18 cellular contexts compared by ENCODE assay signal in the genomic region with DNA sequence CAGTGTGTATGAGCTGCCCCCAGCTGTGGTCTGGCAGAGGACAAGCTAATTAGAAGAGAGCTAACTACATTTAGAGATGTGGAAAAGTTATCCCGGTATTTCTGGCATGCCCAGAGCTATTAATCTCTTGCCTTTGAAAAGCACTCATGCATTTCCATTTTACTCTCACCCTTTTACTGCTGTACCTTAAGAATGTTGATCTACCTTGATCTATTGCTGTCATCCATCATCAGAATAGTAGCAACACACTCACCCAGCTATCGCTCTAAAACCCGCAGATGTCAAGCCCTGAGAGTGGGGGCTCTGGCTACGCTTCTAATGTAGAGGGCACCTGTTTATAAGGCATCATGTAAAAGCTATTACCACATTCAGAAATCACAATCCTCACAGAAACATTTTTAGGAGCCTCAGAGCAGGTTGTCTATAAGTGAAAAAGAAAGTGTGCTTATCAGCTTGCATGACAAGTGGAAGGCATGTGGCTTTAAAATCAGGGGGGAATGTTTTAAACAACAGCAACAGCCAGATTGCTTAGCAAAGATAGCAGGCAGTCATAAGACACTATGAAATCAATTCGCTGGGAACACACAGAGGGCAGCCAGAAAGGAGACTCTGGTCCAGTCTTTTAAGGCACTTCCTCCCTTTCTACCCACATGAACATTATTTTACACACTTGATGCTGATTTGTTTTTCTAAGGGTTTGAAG.
DNase-seq lines count a peak whose midpoint lies in the region; ATAC-seq, FAIRE-seq and TF ChIP-seq lines count a peak whose summit lies in the region.
"Had no signal": no experiment of that assay in that cellular context is flagged by ENCODE, and none has a peak within 500 bp of the region (broad histone marks: within the 10 kb centered on the region; RNA-seq: fewer than 3 reads in every experiment).

No MANE protein-coding gene starts in this region.

- 77% methylated on average over 4 of the region's 5 CpGs for WGBS in mesenchymal stem cell

- FAIRE-seq in kidney (lab: Jason Lieb, UNC), result no peak
- FAIRE-seq: frontal cortex had no signal

- H3K4me1 Mint-ChIP-seq in stimulated activated effector memory CD8-positive, alpha-beta T cell treated with anti-CD3 and anti-CD28 coated beads, Interleukin-12 subunit alpha, Interleukin-12 subunit beta, amount 100 ng/mL, for 72 hours, result no peaks in the 10 kb centered on the region

- CTCF ChIA-PET in PC-3 (lab: Charles Lee), result interaction anchor here (0.6 kb wide), 1 partner anchor 112 kb away, joined by 3 read pairs; no protein-coding TSS in a partner anchor

- no peak overlapping the region for H2AFZ ChIP-seq in mesenchymal stem cell (ENCODE audit: low read depth, low read length)
- no peak overlapping the region for H2AFZ ChIP-seq in PC-3 (ENCODE audit: low read length)

- H3K27ac ChIP-seq in mesenchymal stem cell (ENCODE audit: low read length, poor library complexity, severe bottlenecking), result peak overlapping the region; percentile 78
- no peak overlapping the region for H3K27ac ChIP-seq in PC-3 (ENCODE audit: low read length)
- peak overlapping the region in 1 of 2 donors; percentile 54 for H3K27ac ChIP-seq in kidney (ENCODE audit: low read depth in 2 of 2, low read length in 2 of 2)
- H3K27ac ChIP-seq: HL-60 had no signal

- H3K4me2 ChIP-seq in mesenchymal stem cell (ENCODE audit: low read length, poor library complexity, severe bottlenecking), result no peak overlapping the region
- no peak overlapping the region for H3K4me2 ChIP-seq in PC-3 (ENCODE audit: low read length)

- no peak overlapping the region for H2BK5ac ChIP-seq in mesenchymal stem cell (ENCODE audit: low read depth, low read length, poor library complexity, severe bottlenecking)

- H3K79me2 ChIP-seq in PC-3 (ENCODE audit: low read length), result no peaks in the 10 kb centered on the region

- peaks cover under 1% of the 10 kb centered on the region for H3K9me3 Mint-ChIP-seq in stimulated activated effector memory CD8-positive, alpha-beta T cell treated with anti-CD3 and anti-CD28 coated beads, Interleukin-12 subunit alpha, Interleukin-12 subunit beta, amount 100 ng/mL, for 72 hours
- H3K9me3 Mint-ChIP-seq: brain had no signal

- H3K9ac ChIP-seq in mesenchymal stem cell (ENCODE audit: low read length) (no peak overlapping the region), PC-3 (ENCODE audit: low read length) (no peak overlapping the region), kidney (ENCODE audit: low read length in 2 of 2) (no peak overlapping the region)

- H2BK12ac ChIP-seq in mesenchymal stem cell (ENCODE audit: low read length in 2 of 2), result peak overlapping the region in 1 of 2 experiments; percentile 90

- H3K4me3 ChIP-seq in mesenchymal stem cell (ENCODE audit: insufficient read depth in 1 of 2, low read depth in 1 of 2, low read length in 2 of 2), result no peak overlapping the region
- H3K4me3 ChIP-seq in PC-3 (ENCODE audit: low read length), result no peak overlapping the region
- no peak overlapping the region for H3K4me3 ChIP-seq in kidney (ENCODE audit: low read length in 2 of 2)

- no peak overlapping the region for H3K4ac ChIP-seq in mesenchymal stem cell (ENCODE audit: low read depth in 1 of 2, low read length in 2 of 2)

- H3K36me3 ChIP-seq in mesenchymal stem cell (ENCODE audit: control insufficient read depth in 1 of 2, insufficient read depth in 2 of 2, low read depth in 1 of 2, low read length in 2 of 2) (no peaks in the 10 kb centered on the region), PC-3 (ENCODE audit: low read depth, low read length) (no peaks in the 10 kb centered on the region), kidney (ENCODE audit: control insufficient read depth in 1 of 2, insufficient read depth in 2 of 2, low read length in 2 of 2) (no peaks in the 10 kb centered on the region)

- H3K4me1 ChIP-seq in mesenchymal stem cell (ENCODE audit: control insufficient read depth, insufficient read depth, low read depth, low read length) (peaks cover 6% of the 10 kb centered on the region), PC-3 (ENCODE audit: insufficient read depth, low read length) (peaks cover 60% of the 10 kb centered on the region), kidney (ENCODE audit: control insufficient read depth in 1 of 2, insufficient read depth in 1 of 2, low read depth in 1 of 2, low read length in 2 of 2) (peaks cover 0 to 5% of the 10 kb centered on the region in 2 donors)

- no peak overlapping the region for H3K23ac ChIP-seq in mesenchymal stem cell (ENCODE audit: low read length in 2 of 2)

- H3K27ac Mint-ChIP-seq in stimulated activated effector memory CD8-positive, alpha-beta T cell treated with anti-CD3 and anti-CD28 coated beads, Interleukin-12 subunit alpha, Interleukin-12 subunit beta, amount 100 ng/mL, for 72 hours, result no peak overlapping the region

- intact Hi-C loops in PC-3 (cut with micrococcal nuclease) (loop anchor here (10.0 kb wide), 1 partner anchor 746 kb away; no protein-coding TSS in a partner anchor), kidney (cut with DNase I) (no loop called here)

- BruUV-seq in PC-3 (replicated peaks; lab: Mats Ljungman, UMichigan), result no TSS peak

- no peaks in the 10 kb centered on the region for H3K9me3 ChIP-seq in mesenchymal stem cell (ENCODE audit: control insufficient read depth, low read length)
- no peaks in the 10 kb centered on the region for H3K9me3 ChIP-seq in PC-3 (ENCODE audit: low read length)
- H3K9me3 ChIP-seq in kidney (ENCODE audit: control insufficient read depth in 1 of 2, low read length in 2 of 2), result no peaks in the 10 kb centered on the region

- peaks cover 9% of the 10 kb centered on the region for H3F3A ChIP-seq in PC-3 (ENCODE audit: low read length, unreplicated experiment)

- no peak overlapping the region for H4K8ac ChIP-seq in mesenchymal stem cell (ENCODE audit: low read length)

- H3K36me3 Mint-ChIP-seq in stimulated activated effector memory CD8-positive, alpha-beta T cell treated with anti-CD3 and anti-CD28 coated beads, Interleukin-12 subunit alpha, Interleukin-12 subunit beta, amount 100 ng/mL, for 72 hours, result no peaks in the 10 kb centered on the region
- H3K36me3 Mint-ChIP-seq: brain had no signal

- no peaks in the 10 kb centered on the region for H4K20me1 ChIP-seq in PC-3 (ENCODE audit: low read length)

- no peak for ATAC-seq in stimulated activated effector memory CD8-positive, alpha-beta T cell treated with anti-CD3 and anti-CD28 coated beads, Interleukin-12 subunit alpha, Interleukin-12 subunit beta, amount 100 ng/mL, for 72 hours
- no peak for ATAC-seq in HG02840 (IDR thresholded peaks at IDR 0.05; ENCODE audit: low FRiP score, unreplicated experiment)
- no peak for ATAC-seq in PC-3

- H2AK5ac ChIP-seq in mesenchymal stem cell (ENCODE audit: low read length, severe bottlenecking), result peak overlapping the region; percentile 37

- POLR2A ChIA-PET in PC-3 (lab: Charles Lee; ENCODE audit: unreplicated experiment), result interaction anchor here (0.5 kb wide), 1 partner anchor 75 kb away, joined by 4 read pairs; no protein-coding TSS in a partner anchor

- no peaks in the 10 kb centered on the region for H3K79me1 ChIP-seq in mesenchymal stem cell (replicated peaks; ENCODE audit: low read length, poor library complexity, severe bottlenecking)

- H2BK120ac ChIP-seq in mesenchymal stem cell (ENCODE audit: low read depth, low read length), result no peak overlapping the region

- H3K27me3 ChIP-seq in mesenchymal stem cell (ENCODE audit: control insufficient read depth in 1 of 2, insufficient read depth in 1 of 2, low read length in 2 of 2) (no peaks in the 10 kb centered on the region), PC-3 (ENCODE audit: low read length) (no peaks in the 10 kb centered on the region)

- H3K4me3 Mint-ChIP-seq in stimulated activated effector memory CD8-positive, alpha-beta T cell treated with anti-CD3 and anti-CD28 coated beads, Interleukin-12 subunit alpha, Interleukin-12 subunit beta, amount 100 ng/mL, for 72 hours, result no peak overlapping the region
- H3K4me3 Mint-ChIP-seq: brain had no signal

- H3K9me2 ChIP-seq in PC-3 (replicated peaks; ENCODE audit: low read length), result no peaks in the 10 kb centered on the region

- TF ChIP-seq CTCF in PC-3 (conservative IDR thresholded peaks at IDR 0.05; ENCODE audit: low read depth, low read length) (no peak), kidney (IDR thresholded peaks at IDR 0.05; ENCODE audit: borderline replicate concordance, extremely low read depth, insufficient read depth) (no peak)

- H4K91ac ChIP-seq in mesenchymal stem cell (ENCODE audit: low read length), result no peak overlapping the region

- H3K18ac ChIP-seq in mesenchymal stem cell (ENCODE audit: low read depth in 1 of 2, low read length in 2 of 2), result peak overlapping the region in 1 of 2 experiments; percentile 76

- H3K14ac ChIP-seq in mesenchymal stem cell (ENCODE audit: low read length in 2 of 2), result no peak overlapping the region

- DNase-seq in DMS79 (lab: John Stamatoyannopoulos, UW), result peak; percentile 74
- peak; percentile 33 for DNase-seq in NCI-H1417 treated with DMSO at 0.1 percent for 48 hours (lab: John Stamatoyannopoulos, UW)
- DNase-seq in amniotic epithelial cell (ENCODE audit: low read depth), result peak; percentile 54
- peak; percentile 62 for DNase-seq in mesenchymal stem cell
- DNase-seq in stimulated activated effector memory CD8-positive, alpha-beta T cell treated with anti-CD3 and anti-CD28 coated beads, Interleukin-12 subunit alpha, Interleukin-12 subunit beta, amount 100 ng/mL, for 72 hours (ENCODE audit: low spot score in 2 of 2), result no peak
- DNase-seq in PC-3, result no peak
- DNase-seq in kidney, result no peak
- DNase-seq: activated CD8-positive, alpha-beta memory T cell treated with anti-CD3 and anti-CD28 coated beads for 24 hours; activated gamma-delta T cell treated with Interleukin-2 at 50 U/mL for 16 hours; DND-41; effector memory CD4-positive, alpha-beta T cell; Kasumi-1; NCI-H2171 treated with DMSO at 0.1 percent for 48 hours; stimulated activated CD4-positive, alpha-beta T cell treated with anti-CD3 and anti-CD28 coated beads, Interleukin-12 subunit alpha, Interleukin-12 subunit beta, amount 100 ng/mL, for 4 hours had no signal

- H2BK15ac ChIP-seq in mesenchymal stem cell (ENCODE audit: low read depth, poor library complexity, severe bottlenecking), result no peak overlapping the region

Comparison
In these comparisons a context has a peak if more than half of its experiments do, and no peak if none do; other contexts are left out.
1. DNase-seq: peak in DMS79 (single experiment), NCI-H1417 treated with DMSO at 0.1 percent for 48 hours (single experiment), amniotic epithelial cell (single experiment) and mesenchymal stem cell (single experiment); none in stimulated activated effector memory CD8-positive, alpha-beta T cell treated with anti-CD3 and anti-CD28 coated beads, Interleukin-12 subunit alpha, Interleukin-12 subunit beta, amount 100 ng/mL, for 72 hours (0 of 2), PC-3 (single experiment) and kidney (single experiment).